Comparison of ENCODE assay signal across 10 cellular contexts in genomic region chr17:54948380-54948779, GRCh38. TPM values are rescaled to one million over a fixed set of nuclear protein-coding genes. Genes with fewer than 3 reads are reported as not detected.
DNase-seq lines count a peak whose midpoint lies in the region; ATAC-seq and TF ChIP-seq lines count a peak whose summit lies in the region.
"Had no signal": no experiment of that assay in that cellular context is flagged by ENCODE, and none has a peak within 500 bp of the region (broad histone marks: within the 10 kb centered on the region; RNA-seq: fewer than 3 reads in every experiment).

No MANE protein-coding gene starts in this region.

- no peak overlapping the region for H3K4me3 ChIP-seq in GM23248
- H3K4me3 ChIP-seq in PC-3 (ENCODE audit: low read length): no peak overlapping the region
- H3K4me3 ChIP-seq in fibroblast of pulmonary artery (replicated peaks; ENCODE audit: low read depth, low read length): no peak overlapping the region
- H3K4me3 ChIP-seq in right cardiac atrium (ENCODE audit: low read length): no peak overlapping the region

- H3K36me3 Mint-ChIP-seq in activated CD4-positive, alpha-beta T cell treated with anti-CD3 and anti-CD28 coated beads, Interleukin-2, amount 10 ng/mL, durations not matched to agents 7 days and 5 days (ENCODE audit: low read depth): no peaks in the 10 kb centered on the region

- H3K4me3 Mint-ChIP-seq in activated CD4-positive, alpha-beta T cell treated with anti-CD3 and anti-CD28 coated beads, Interleukin-2, amount 10 ng/mL, durations not matched to agents 7 days and 5 days: no peak overlapping the region
- H3K4me3 Mint-ChIP-seq: memory B cell had no signal

- no peak for TF ChIP-seq CTCF in PC-3 (conservative IDR thresholded peaks at IDR 0.05; ENCODE audit: low read depth, low read length)
- TF ChIP-seq CTCF in fibroblast of pulmonary artery (IDR thresholded peaks at IDR 0.05; ENCODE audit: low read length, missing control alignments): no peak

- H3K79me2 ChIP-seq in GM23248 (ENCODE audit: insufficient read depth): no peaks in the 10 kb centered on the region
- H3K79me2 ChIP-seq in PC-3 (ENCODE audit: low read length): no peaks in the 10 kb centered on the region

- H3F3A ChIP-seq in GM23248 (ENCODE audit: insufficient read depth): peaks cover 25% of the 10 kb centered on the region
- H3F3A ChIP-seq in PC-3 (ENCODE audit: low read length, unreplicated experiment): no peaks in the 10 kb centered on the region

- no peaks in the 10 kb centered on the region for H4K20me1 ChIP-seq in GM23248 (ENCODE audit: insufficient read depth)
- no peaks in the 10 kb centered on the region for H4K20me1 ChIP-seq in PC-3 (ENCODE audit: low read length)

- POLR2A ChIA-PET in PC-3 (lab: Charles Lee; ENCODE audit: unreplicated experiment): no interaction called here
- POLR2A ChIA-PET in activated CD4-positive, alpha-beta T cell treated with anti-CD3 and anti-CD28 coated beads, Interleukin-2, amount 10 ng/mL, durations not matched to agents 7 days and 5 days (lab: Charles Lee): no interaction called here

- H3K36me3 ChIP-seq in GM23248 (ENCODE audit: low read depth) (no peaks in the 10 kb centered on the region), PC-3 (ENCODE audit: low read depth, low read length) (peaks cover 43% of the 10 kb centered on the region)

- H3K4me1 ChIP-seq in GM23248 (ENCODE audit: insufficient read depth) (peaks cover 40% of the 10 kb centered on the region), PC-3 (ENCODE audit: insufficient read depth, low read length) (peaks cover 23% of the 10 kb centered on the region), right cardiac atrium (ENCODE audit: control insufficient read depth, insufficient read depth, low read length) (no peaks in the 10 kb centered on the region)

- in situ Hi-C loops in GM23248 (cut with MboI): no loop called here

- H3K4me2 ChIP-seq in GM23248 (ENCODE audit: unreplicated experiment) (peak overlapping the region; percentile 18), PC-3 (ENCODE audit: low read length) (peak overlapping the region; percentile 51)

- H3K4me1 Mint-ChIP-seq in activated CD4-positive, alpha-beta T cell treated with anti-CD3 and anti-CD28 coated beads, Interleukin-2, amount 10 ng/mL, durations not matched to agents 7 days and 5 days: no peaks in the 10 kb centered on the region
- H3K4me1 Mint-ChIP-seq: memory B cell had no signal

- H3K27me3 Mint-ChIP-seq in activated CD4-positive, alpha-beta T cell treated with anti-CD3 and anti-CD28 coated beads, Interleukin-2, amount 10 ng/mL, durations not matched to agents 7 days and 5 days: peaks cover 9% of the 10 kb centered on the region

- H3K9me2 ChIP-seq in GM23248 (ENCODE audit: insufficient read depth): no peaks in the 10 kb centered on the region
- no peaks in the 10 kb centered on the region for H3K9me2 ChIP-seq in PC-3 (replicated peaks; ENCODE audit: low read length)

- CTCF ChIA-PET in PC-3 (lab: Charles Lee): no interaction called here
- CTCF ChIA-PET in activated CD4-positive, alpha-beta T cell treated with anti-CD3 and anti-CD28 coated beads, Interleukin-2, amount 10 ng/mL, durations not matched to agents 7 days and 5 days (lab: Charles Lee): no interaction called here

- H3K27me3 ChIP-seq in GM23248 (replicated peaks; ENCODE audit: insufficient read depth): no peaks in the 10 kb centered on the region
- no peaks in the 10 kb centered on the region for H3K27me3 ChIP-seq in PC-3 (ENCODE audit: low read length)
- H3K27me3 ChIP-seq in right cardiac atrium (ENCODE audit: control insufficient read depth, insufficient read depth): no peaks in the 10 kb centered on the region

- intact Hi-C loops in PC-3 (cut with micrococcal nuclease): no loop called here
- intact Hi-C loops in right cardiac atrium (cut with DNase I): no loop called here

- no peaks in the 10 kb centered on the region for H3K9me3 Mint-ChIP-seq in activated CD4-positive, alpha-beta T cell treated with anti-CD3 and anti-CD28 coated beads, Interleukin-2, amount 10 ng/mL, durations not matched to agents 7 days and 5 days
- H3K9me3 Mint-ChIP-seq: memory B cell had no signal

- no peak overlapping the region for H3K9ac ChIP-seq in GM23248
- no peak overlapping the region for H3K9ac ChIP-seq in PC-3 (ENCODE audit: low read length)

- H2AFZ ChIP-seq in GM23248 (no peak overlapping the region), PC-3 (ENCODE audit: low read length) (no peak overlapping the region)

- WGBS in GM23248 (ENCODE audit: low coverage in 1 of 2, low lambda C conversion rate in 2 of 2, missing lambda C conversion rate in 2 of 2), 2 experiments: 31 to 43% methylated on average over 5 of the region's 5 CpGs
- 66% methylated on average over 5 of the region's 5 CpGs for WGBS in right cardiac atrium

- H3K27ac ChIP-seq in GM23248: peak overlapping the region; percentile 26; the same call in 1 of the 2 replicates
- H3K27ac ChIP-seq in PC-3 (ENCODE audit: low read length): peak overlapping the region; percentile 61
- no peak overlapping the region for H3K27ac ChIP-seq in right cardiac atrium (ENCODE audit: low read length)

- no peak overlapping the region for H3K27ac Mint-ChIP-seq in activated CD4-positive, alpha-beta T cell treated with anti-CD3 and anti-CD28 coated beads, Interleukin-2, amount 10 ng/mL, durations not matched to agents 7 days and 5 days
- H3K27ac Mint-ChIP-seq: memory B cell had no signal

- ATAC-seq in PC-3: peak; percentile 98
- ATAC-seq in left lobe of liver: no peak
- ATAC-seq in right cardiac atrium: no peak

- peak; percentile 97 for DNase-seq in A172 (ENCODE audit: low spot score)
- DNase-seq in GM23248: peak; percentile 90
- DNase-seq in PC-3: peak; percentile 99
- DNase-seq in fibroblast of pulmonary artery (ENCODE audit: low read depth): peak; percentile 73
- no peak for DNase-seq in left lobe of liver (ENCODE audit: low spot score)
- DNase-seq in right cardiac atrium: no peak
- no peak for DNase-seq in DMS79 (lab: John Stamatoyannopoulos, UW)
- no peak for DNase-seq in activated CD4-positive, alpha-beta T cell treated with anti-CD3 and anti-CD28 coated beads, Interleukin-2, amount 10 ng/mL, durations not matched to agents 7 days and 5 days
- DNase-seq: NCI-H1436 treated with DMSO at 0.1 percent for 48 hours had no signal

- no peaks in the 10 kb centered on the region for H3K9me3 ChIP-seq in GM23248 (ENCODE audit: low read depth)
- H3K9me3 ChIP-seq in PC-3 (ENCODE audit: low read length): no peaks in the 10 kb centered on the region
- H3K9me3 ChIP-seq in right cardiac atrium (ENCODE audit: control insufficient read depth, low read length): no peaks in the 10 kb centered on the region

- BruUV-seq in PC-3 (replicated peaks; lab: Mats Ljungman, UMichigan): no TSS peak

RNA-seq across cellular contexts. Expression of gene COX11, which starts 20.1 kb away (rescaled TPM):
- total RNA-seq in A172 (2014; rRNA removed; shearing (Covaris generic)): 90.2 and 92.6 TPM in 2 replicates
- 46.8 and 54.0 TPM in 2 replicates for total RNA-seq in GM23248 (2014; rRNA removed; shearing (Covaris generic))
- polyA plus RNA-seq in GM23248 (2016; fragmentation: Nextera tagmentation; extraction: Ambion mirVana) (38.2 and 38.9 TPM in 2 replicates), right cardiac atrium (39.1 TPM)
- total RNA-seq in PC-3 (2014; rRNA removed) (246 and 270 TPM in 2 replicates), left lobe of liver (30.3 TPM), right cardiac atrium (10 to 100 TPM; 49.6 to 59.2 (median 51.1) TPM)
- 10 to 100 TPM; 44.9 to 46.1 TPM for total RNA-seq in activated CD4-positive, alpha-beta T cell treated with anti-CD3 and anti-CD28 coated beads, Interleukin-2, amount 10 ng/mL, durations not matched to agents 7 days and 5 days

RNA-seq across cellular contexts. Expression of gene STXBP4, which starts 20.2 kb away (rescaled TPM):
- total RNA-seq in A172 (2014; rRNA removed; shearing (Covaris generic)): 12.8 and 32.4 TPM in 2 replicates
- total RNA-seq in GM23248 (2014; rRNA removed; shearing (Covaris generic)): 4.6 and 5.9 TPM in 2 replicates
- polyA plus RNA-seq in GM23248 (2016; fragmentation: Nextera tagmentation; extraction: Ambion mirVana) (8.4 and 8.7 TPM in 2 replicates), right cardiac atrium (2.6 TPM)
- total RNA-seq in PC-3 (2014; rRNA removed) (6.2 and 10.3 TPM in 2 replicates), left lobe of liver (2.8 TPM), right cardiac atrium (10 to 100 TPM in 1 of 4 donors, 1 to 10 TPM in 3; 8.9 to 10.8 (median 9.7) TPM)
- 1 to 10 TPM; 5.5 to 6.2 TPM for total RNA-seq in activated CD4-positive, alpha-beta T cell treated with anti-CD3 and anti-CD28 coated beads, Interleukin-2, amount 10 ng/mL, durations not matched to agents 7 days and 5 days

RNA-seq across cellular contexts. Expression of gene TOM1L1, which starts 47.7 kb away (rescaled TPM):
- 53.7 and 54.9 TPM in 2 replicates for total RNA-seq in A172 (2014; rRNA removed; shearing (Covaris generic))
- total RNA-seq in GM23248 (2014; rRNA removed; shearing (Covaris generic)): 3.8 and 13.1 TPM in 2 replicates
- polyA plus RNA-seq in GM23248 (2016; fragmentation: Nextera tagmentation; extraction: Ambion mirVana) (5.5 and 6.9 TPM in 2 replicates), right cardiac atrium (7.3 TPM)
- total RNA-seq in PC-3 (2014; rRNA removed) (35.4 and 48.1 TPM in 2 replicates), left lobe of liver (55.8 TPM), right cardiac atrium (10 to 100 TPM in 2 of 4 donors, 1 to 10 TPM in 2; 8.4 to 11.8 (median 10.2) TPM)
- under 1 TPM; 0.22 to 0.50 TPM for total RNA-seq in activated CD4-positive, alpha-beta T cell treated with anti-CD3 and anti-CD28 coated beads, Interleukin-2, amount 10 ng/mL, durations not matched to agents 7 days and 5 days

Comparison
In these comparisons a context has a peak if more than half of its experiments do, and no peak if none do; other contexts are left out.
1. DNase-seq: peak in A172 (single experiment), GM23248 (single experiment), PC-3 (single experiment) and fibroblast of pulmonary artery (single experiment); none in left lobe of liver (single experiment), right cardiac atrium (0 of 3), DMS79 (single experiment) and activated CD4-positive, alpha-beta T cell treated with anti-CD3 and anti-CD28 coated beads, Interleukin-2, amount 10 ng/mL, durations not matched to agents 7 days and 5 days (single experiment).